In genomic region chr3:4045756-4046155, GRCh38 we compare ENCODE assay signal across 23 cellular contexts.
"Had no signal": no experiment of that assay in that cellular context is flagged by ENCODE, and none has a peak within 500 bp of the region (broad histone marks: within the 10 kb centered on the region; RNA-seq: fewer than 3 reads in every experiment).

No MANE protein-coding gene starts in this region.

- H3K4me3 Mint-ChIP-seq: IgD-negative memory B cell had no signal

- ATAC-seq: K562 had no signal

- H3K9me3 Mint-ChIP-seq: IgD-negative memory B cell had no signal

- H3K27me3 Mint-ChIP-seq: IgD-negative memory B cell had no signal

- H3K9ac ChIP-seq: KMS-11, SK-N-SH had no signal

- H3K9me3 ChIP-seq: SK-N-SH had no signal

- FAIRE-seq: HTR-8/SVneo, K562, RCC 7860 had no signal

- H3K4me3 ChIP-seq: K562 had no signal

- DNase-seq: Kasumi-1, NCI-H1092, NCI-H1105 treated with DMSO at 0.1 percent for 48 hours, NCI-H1417 treated with DMSO at 0.1 percent for 48 hours, NCI-H146, NCI-H1694 treated with DMSO at 0.1 percent for 48 hours, NCI-H1930, NCI-H2081, NCI-H2107, NCI-H2227 treated with DMSO at 0.1 percent for 48 hours, NCI-H524, NCI-H526 treated with DMSO at 0.1 percent for 48 hours, NCI-H748 treated with DMSO at 0.1 percent for 48 hours, SHP77, SK-N-SH, SW 1271 had no signal

- H3K27ac ChIP-seq: HL-60, KMS-11, RWPE1 had no signal

- H3K4me1 Mint-ChIP-seq: IgD-negative memory B cell had no signal

- H3K27ac Mint-ChIP-seq: IgD-negative memory B cell had no signal

- H3K4me2 ChIP-seq: KMS-11, SK-N-SH had no signal

- H3K36me3 Mint-ChIP-seq: IgD-negative memory B cell had no signal
